In the genomic region with DNA sequence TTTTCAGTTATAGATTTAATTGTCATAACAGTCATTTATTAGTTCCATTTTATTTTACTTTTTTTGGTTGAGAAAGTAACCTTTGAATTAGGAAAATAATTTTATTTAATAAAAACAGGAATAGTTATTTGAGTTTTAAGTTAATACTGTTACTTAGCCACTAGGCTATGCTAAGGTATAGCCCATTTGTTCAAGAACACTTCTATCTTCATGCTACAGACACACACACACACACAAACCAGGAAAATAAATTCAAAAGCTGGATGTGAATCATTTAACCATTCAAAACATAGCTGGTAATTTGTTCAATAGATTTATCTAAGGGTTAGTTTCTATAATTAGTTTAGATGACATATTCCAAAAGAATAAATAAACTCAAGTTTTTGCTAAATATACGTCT, we compare ENCODE assay signal across 16 cellular contexts.
A peak's percentile ranks its signal among the peaks of the same experiment; 100 is the strongest.
DNase-seq lines count a peak whose midpoint lies in the region; ATAC-seq, FAIRE-seq and TF ChIP-seq lines count a peak whose summit lies in the region.
"Had no signal": no experiment of that assay in that cellular context is flagged by ENCODE, and none has a peak within 500 bp of the region (broad histone marks: within the 10 kb centered on the region; RNA-seq: fewer than 3 reads in every experiment).

No MANE protein-coding gene starts in this region.

- H4K20me1 ChIP-seq in neural cell (ENCODE audit: insufficient read depth): no peaks in the 10 kb centered on the region

- H3F3A ChIP-seq in neural cell (ENCODE audit: insufficient read depth, low read length, poor library complexity, severe bottlenecking): no peaks in the 10 kb centered on the region

- peak; percentile 77 for TF ChIP-seq RAD21 in neural cell (conservative IDR thresholded peaks at IDR 0.05)

- no peaks in the 10 kb centered on the region for H3K9me2 ChIP-seq in neural cell (ENCODE audit: insufficient read depth, low read length)

- peak; percentile 60 for FAIRE-seq in G401.6 (lab: Jason Lieb, UNC)

- WGBS in right cardiac atrium: 77% methylated on average over 1 of the region's 1 CpG

- no peaks in the 10 kb centered on the region for H3K79me2 ChIP-seq in neural cell (replicated peaks; ENCODE audit: insufficient read depth, low read length)

- H3K9me3 ChIP-seq in neural cell (ENCODE audit: low read length): no peaks in the 10 kb centered on the region
- H3K9me3 ChIP-seq in right cardiac atrium (ENCODE audit: control insufficient read depth, low read length): no peaks in the 10 kb centered on the region
- H3K9me3 ChIP-seq: colonic mucosa, thoracic aorta had no signal

- H3K27ac ChIP-seq in neural cell (ENCODE audit: low read length) (no peak overlapping the region), right cardiac atrium (ENCODE audit: low read length) (no peak overlapping the region)
- H3K27ac ChIP-seq: colonic mucosa, thoracic aorta had no signal

- H3K4me3 ChIP-seq in neural cell (ENCODE audit: low read length) (no peak overlapping the region), right cardiac atrium (ENCODE audit: low read length) (no peak overlapping the region)
- H3K4me3 ChIP-seq: colonic mucosa, thoracic aorta had no signal

- TF ChIP-seq EP300 in neural cell (conservative IDR thresholded peaks at IDR 0.05; ENCODE audit: poor library complexity, severe bottlenecking): no peak

- ATAC-seq in right cardiac atrium: no peak
- ATAC-seq: left lobe of liver had no signal

- intact Hi-C loops in right cardiac atrium (cut with DNase I): no loop called here

- no peak overlapping the region for H2AFZ ChIP-seq in neural cell (ENCODE audit: low read depth, low read length)

- no peaks in the 10 kb centered on the region for H3K36me3 ChIP-seq in neural cell (ENCODE audit: insufficient read depth, low read length)
- H3K36me3 ChIP-seq: colonic mucosa, thoracic aorta had no signal

- H3K9ac ChIP-seq in neural cell (ENCODE audit: low read length): no peak overlapping the region

- H3K4me2 ChIP-seq in neural cell (ENCODE audit: low read length): no peak overlapping the region

- DNase-seq in NCI-H748 (lab: John Stamatoyannopoulos, UW; ENCODE audit: unreplicated experiment): peak; percentile 35
- DNase-seq in dermis microvascular lymphatic vessel endothelial cell (ENCODE audit: low read depth in 2 of 2): peak; percentile 34 to 70
- no peak for DNase-seq in NCI-H1048 (lab: John Stamatoyannopoulos, UW)
- no peak for DNase-seq in right cardiac atrium
- DNase-seq in stimulated activated naive CD4-positive, alpha-beta T cell (lab: John Stamatoyannopoulos, UW): no peak
- DNase-seq in ecto neural progenitor cell (ENCODE audit: low spot score): no peak
- DNase-seq: activated naive CD8-positive, alpha-beta T cell treated with anti-CD3 and anti-CD28 coated beads, Interleukin-2, amount 10 ng/mL, durations not matched to agents 7 days and 5 days; CD8-positive, alpha-beta memory T cell; colonic mucosa; glutamatergic neuron; NCI-H187 treated with DMSO at 0.1 percent for 48 hours; nephron progenitor cell had no signal

- H3K4me1 ChIP-seq in right cardiac atrium (ENCODE audit: control insufficient read depth, insufficient read depth, low read length): no peaks in the 10 kb centered on the region
- H3K4me1 ChIP-seq: colonic mucosa had no signal

- peak; percentile 66 for TF ChIP-seq CTCF in neural cell (IDR thresholded peaks at IDR 0.05; ENCODE audit: poor library complexity, severe bottlenecking)

- H3K27me3 ChIP-seq in neural cell (ENCODE audit: insufficient read depth, low read depth, low read length) (no peaks in the 10 kb centered on the region), right cardiac atrium (ENCODE audit: control insufficient read depth, insufficient read depth) (no peaks in the 10 kb centered on the region)
- H3K27me3 ChIP-seq: colonic mucosa had no signal

TF ChIP-seq in neural cell, 6 proteins besides CTCF, POLR2A, EP300 and RAD21:
- no peak for TF ChIP-seq REST (IDR thresholded peaks at IDR 0.05; ENCODE audit: borderline replicate concordance)
- TF ChIP-seq EZH2 (IDR thresholded peaks at IDR 0.05; ENCODE audit: borderline replicate concordance, insufficient read depth, low read length, poor library complexity, severe bottlenecking): no peak
- TF ChIP-seq SMC3 (conservative IDR thresholded peaks at IDR 0.05; ENCODE audit: poor library complexity): peak; percentile 73

Comparison
In these comparisons a context has a peak if more than half of its experiments do, and no peak if none do; other contexts are left out.
1. DNase-seq: peak in NCI-H748 (single experiment) and dermis microvascular lymphatic vessel endothelial cell (2 of 2); none in NCI-H1048 (single experiment), right cardiac atrium (0 of 3), stimulated activated naive CD4-positive, alpha-beta T cell (0 of 6) and ecto neural progenitor cell (single experiment).